18 cellular contexts compared by ENCODE assay signal in the genomic region with DNA sequence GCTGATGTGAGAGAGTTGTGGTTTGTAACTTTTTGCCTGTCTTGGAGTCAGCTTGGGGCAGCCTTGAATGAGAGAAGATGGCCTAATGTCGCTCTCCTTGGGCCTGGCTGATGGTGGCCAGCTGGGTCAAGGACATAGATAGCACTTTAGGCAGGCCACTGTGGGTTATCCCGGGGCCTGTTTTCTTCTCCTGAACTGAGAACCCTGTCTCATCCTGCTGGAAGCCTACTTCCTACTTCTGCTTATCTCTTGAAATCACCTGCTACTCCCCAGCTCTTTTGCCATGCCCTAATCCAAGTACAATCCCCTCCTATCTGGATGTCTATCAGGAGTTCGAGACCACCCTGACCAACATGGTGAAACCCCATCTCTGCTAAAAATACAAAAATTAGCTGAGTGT. TPM values are rescaled to one million over a fixed set of nuclear protein-coding genes. Genes with fewer than 3 reads are reported as not detected.
DNase-seq lines count a peak whose midpoint lies in the region; ATAC-seq, FAIRE-seq and TF ChIP-seq lines count a peak whose summit lies in the region.
"Had no signal": no experiment of that assay in that cellular context is flagged by ENCODE, and none has a peak within 500 bp of the region (broad histone marks: within the 10 kb centered on the region; RNA-seq: fewer than 3 reads in every experiment).

No MANE protein-coding gene starts in this region.

- FAIRE-seq in GM12878 (lab: Jason Lieb, UNC): no peak
- FAIRE-seq: A549, H54 had no signal

- no peaks in the 10 kb centered on the region for H3K9me3 Mint-ChIP-seq in activated CD8-positive, alpha-beta memory T cell treated with anti-CD3 and anti-CD28 coated beads, Interleukin-2, amount 10 ng/mL, durations not matched to agents 7 days and 5 days (ENCODE audit: low read depth)

- H3K4me2 ChIP-seq in BLaER1 treated with 17β-estradiol and CSF1 and Interleukin-3, amounts not matched to agents 10 nM and 100 nM: peak overlapping the region in 9 of 11 experiments; percentile 52 to 74 (median 68); a peak in 11 of 22 replicates
- no peak overlapping the region for H3K4me2 ChIP-seq in GM12878 (ENCODE audit: control insufficient read depth, insufficient read depth)
- H3K4me2 ChIP-seq: A549 had no signal

- TF ChIP-seq CTCF in GM12878 (IDR thresholded peaks at IDR 0.05 in 2 of 3, conservative IDR thresholded peaks at IDR 0.05 in 1 of 3; ENCODE audit: control insufficient read depth in 2 of 3, extremely low read depth in 1 of 3, insufficient read depth in 1 of 3, low read depth in 3 of 3, low read length in 3 of 3) (no peak), upper lobe of right lung (IDR thresholded peaks at IDR 0.05) (no peak)

- CTCF ChIA-PET in activated CD8-positive, alpha-beta memory T cell treated with anti-CD3 and anti-CD28 coated beads, Interleukin-2, amount 10 ng/mL, durations not matched to agents 7 days and 5 days (lab: Charles Lee): interaction anchor here (0.7 to 8.2 kb wide), 4 partner anchors 11 to 177 kb away, joined by 3 to 57 read pairs (median 36); partner anchors contain the start of gene SLC35E4
- CTCF ChIA-PET in GM12878 (lab: Yijun Ruan, JAX): interaction anchor here (0.6 to 8.5 kb wide), 5 partner anchors 12 to 110 kb away, joined by 3 to 57 read pairs (median 5); no protein-coding TSS in a partner anchor

- intact Hi-C loops in GM12878 (cut with micrococcal nuclease; ENCODE audit: unreplicated experiment): loop anchor here (2.0 kb wide), 1 partner anchor 37 kb away; no protein-coding TSS in a partner anchor
- intact Hi-C loops in upper lobe of right lung (cut with DNase I): no loop called here

- in situ Hi-C loops in GM12878 (cut with MboI): no loop called here

- RAD21 ChIA-PET in GM12878 (lab: Charles Lee; ENCODE audit: unreplicated experiment): interaction anchor here (1.7 to 2.1 kb wide), 2 partner anchors 10 to 109 kb away, joined by 12 to 19 read pairs; partner anchors contain the start of gene SLC35E4

- no peak for ATAC-seq in activated CD8-positive, alpha-beta memory T cell treated with anti-CD3 and anti-CD28 coated beads, Interleukin-2, amount 10 ng/mL, durations not matched to agents 7 days and 5 days
- peak; percentile 27 for ATAC-seq in GM12878
- no peak for ATAC-seq in upper lobe of right lung
- ATAC-seq: A549, Right ventricle myocardium inferior had no signal

- 98% methylated on average over 3 of the region's 3 CpGs for WGBS in GM12878 (ENCODE audit: insufficient coverage, insufficient replicate concordance, low lambda C conversion rate, missing lambda C conversion rate)

- no peak overlapping the region for H3K27ac ChIP-seq in BLaER1 treated with 17β-estradiol and CSF1 and Interleukin-3, amounts not matched to agents 10 nM and 100 nM
- no peak overlapping the region for H3K27ac ChIP-seq in GM12878 (ENCODE audit: control insufficient read depth, insufficient read depth)
- H3K27ac ChIP-seq in upper lobe of right lung: no peak overlapping the region
- H3K27ac ChIP-seq: A549, C4-2B, Peyer's patch had no signal

- no peaks in the 10 kb centered on the region for H4K20me1 ChIP-seq in BLaER1 treated with 17β-estradiol and CSF1 and Interleukin-3, amounts not matched to agents 10 nM and 100 nM
- no peaks in the 10 kb centered on the region for H4K20me1 ChIP-seq in GM12878 (ENCODE audit: control insufficient read depth, insufficient read depth)

- DNase-seq in activated CD8-positive, alpha-beta memory T cell treated with anti-CD3 and anti-CD28 coated beads, Interleukin-2, amount 10 ng/mL, durations not matched to agents 7 days and 5 days: no peak
- DNase-seq in activated CD8-positive, alpha-beta memory T cell treated with anti-CD3 and anti-CD28 coated beads, Interleukin-2, amount 50 U/mL, for 48 hours: no peak
- DNase-seq in OCI-M1 (lab: John Stamatoyannopoulos, UW) (peak; percentile 36), GM12878 (ENCODE audit: low read depth, low spot score) (no peak), LoVo (ENCODE audit: low spot score) (no peak), upper lobe of right lung (no peak), NK-92 (lab: John Stamatoyannopoulos, UW; ENCODE audit: unreplicated experiment) (no peak)
- DNase-seq: KG1, NCI-H1048, NCI-H146, NCI-H2081 treated with DMSO at 0.1 percent for 48 hours, NCI-H524, Peyer's patch had no signal

- SMC1A ChIA-PET in GM12878 (lab: Charles Lee; ENCODE audit: uncharacterized antibody, unreplicated experiment): interaction anchor here (0.9 to 3.9 kb wide), 8 partner anchors 8 to 431 kb away, joined by 3 to 27 read pairs (median 4); no protein-coding TSS in a partner anchor

- H3K27me3 Mint-ChIP-seq in activated CD8-positive, alpha-beta memory T cell treated with anti-CD3 and anti-CD28 coated beads, Interleukin-2, amount 10 ng/mL, durations not matched to agents 7 days and 5 days: no peaks in the 10 kb centered on the region

- H3K27ac Mint-ChIP-seq in activated CD8-positive, alpha-beta memory T cell treated with anti-CD3 and anti-CD28 coated beads, Interleukin-2, amount 10 ng/mL, durations not matched to agents 7 days and 5 days: peak overlapping the region; percentile 98

- H3K27me3 ChIP-seq in BLaER1 treated with 17β-estradiol and CSF1 and Interleukin-3, amounts not matched to agents 10 nM and 100 nM: no peaks in the 10 kb centered on the region
- H3K27me3 ChIP-seq in GM12878 (replicated peaks in 1 of 2; ENCODE audit: control insufficient read depth in 2 of 2, insufficient read depth in 2 of 2, low read length in 1 of 2) (no peaks in the 10 kb centered on the region), upper lobe of right lung (no peaks in the 10 kb centered on the region)
- H3K27me3 ChIP-seq: Peyer's patch had no signal

- no peaks in the 10 kb centered on the region for H3K36me3 ChIP-seq in BLaER1 treated with 17β-estradiol and CSF1 and Interleukin-3, amounts not matched to agents 10 nM and 100 nM
- H3K36me3 ChIP-seq in GM12878 (ENCODE audit: control insufficient read depth in 2 of 2, insufficient read depth in 2 of 2, low read length in 1 of 2): no peaks in the 10 kb centered on the region
- no peaks in the 10 kb centered on the region for H3K36me3 ChIP-seq in upper lobe of right lung
- H3K36me3 ChIP-seq: Peyer's patch had no signal

- H3K4me1 ChIP-seq in BLaER1 treated with 17β-estradiol and CSF1 and Interleukin-3, amounts not matched to agents 10 nM and 100 nM: peaks cover 18 to 49% (median 24%) of the 10 kb centered on the region in 10 experiments
- peaks cover 52% of the 10 kb centered on the region for H3K4me1 ChIP-seq in GM12878 (ENCODE audit: control insufficient read depth, insufficient read depth, low read length)
- no peaks in the 10 kb centered on the region for H3K4me1 ChIP-seq in upper lobe of right lung
- H3K4me1 ChIP-seq: A549, Peyer's patch had no signal

- H3K36me3 Mint-ChIP-seq in activated CD8-positive, alpha-beta memory T cell treated with anti-CD3 and anti-CD28 coated beads, Interleukin-2, amount 10 ng/mL, durations not matched to agents 7 days and 5 days: peaks cover 7% of the 10 kb centered on the region

- H3K4me3 Mint-ChIP-seq in activated CD8-positive, alpha-beta memory T cell treated with anti-CD3 and anti-CD28 coated beads, Interleukin-2, amount 10 ng/mL, durations not matched to agents 7 days and 5 days: no peak overlapping the region

- H3K9ac ChIP-seq in BLaER1 treated with 17β-estradiol and CSF1 and Interleukin-3, amounts not matched to agents 10 nM and 100 nM: no peak overlapping the region
- no peak overlapping the region for H3K9ac ChIP-seq in GM12878 (ENCODE audit: control insufficient read depth, insufficient read depth, low read length)

- H3K9me3 ChIP-seq in BLaER1 treated with 17β-estradiol and CSF1 and Interleukin-3, amounts not matched to agents 10 nM and 100 nM (replicated peaks in 1 of 11): no peaks in the 10 kb centered on the region
- H3K9me3 ChIP-seq in GM12878 (replicated peaks; ENCODE audit: control insufficient read depth, insufficient read depth, low read length): no peaks in the 10 kb centered on the region; the same call in 2 of the 3 replicates
- no peaks in the 10 kb centered on the region for H3K9me3 ChIP-seq in upper lobe of right lung
- H3K9me3 ChIP-seq: A549, Peyer's patch had no signal

- no peak overlapping the region for H2AFZ ChIP-seq in GM12878 (ENCODE audit: control insufficient read depth, low read depth, low read length)

- no peak for TF ChIP-seq RAD21 in GM12878 (IDR thresholded peaks at IDR 0.05; ENCODE audit: insufficient read depth, low read depth, low read length)

- H3K4me1 Mint-ChIP-seq in activated CD8-positive, alpha-beta memory T cell treated with anti-CD3 and anti-CD28 coated beads, Interleukin-2, amount 10 ng/mL, durations not matched to agents 7 days and 5 days: peaks cover 72% of the 10 kb centered on the region

- TF ChIP-seq POLR2A in GM12878 (IDR thresholded peaks at IDR 0.05; ENCODE audit: low read depth, low read length): no peak

- H3K79me2 ChIP-seq in GM12878 (ENCODE audit: control insufficient read depth, insufficient read depth, low read length): no peaks in the 10 kb centered on the region

- no peak for TF ChIP-seq EP300 in GM12878 (IDR thresholded peaks at IDR 0.05; ENCODE audit: borderline replicate concordance in 1 of 2, control insufficient read depth in 1 of 2, low read depth in 2 of 2, low read length in 2 of 2)

- no TSS peak for BruUV-seq in GM12878 (replicated peaks; lab: Mats Ljungman, UMichigan)

- no peak overlapping the region for H3K4me3 ChIP-seq in BLaER1 treated with 17β-estradiol and CSF1 and Interleukin-3, amounts not matched to agents 10 nM and 100 nM
- H3K4me3 ChIP-seq in GM12878 (no peak overlapping the region), upper lobe of right lung (no peak overlapping the region)
- H3K4me3 ChIP-seq: A549, Peyer's patch had no signal

- POLR2A ChIA-PET in GM12878 (lab: Charles Lee): interaction anchor here (1.2 to 1.5 kb wide), 2 partner anchors 96 to 110 kb away, joined by 3 read pairs; no protein-coding TSS in a partner anchor

RNA-seq across cellular contexts. Expression of gene OSBP2, which starts 49.5 kb away (rescaled TPM):
- total RNA-seq in activated CD8-positive, alpha-beta memory T cell treated with anti-CD3 and anti-CD28 coated beads, Interleukin-2, amount 10 ng/mL, durations not matched to agents 7 days and 5 days: 1 to 10 TPM; 1.7 to 4.3 TPM
- total RNA-seq in GM12878 (2013; cell fraction: nucleolus; rRNA removed): 3.7 and 5.0 TPM in 2 replicates
- total RNA-seq in GM12878 (2014; rRNA removed) (5.0 and 5.8 TPM in 2 replicates), GM12878 (2014; rRNA removed; fragmentation: Illumina TruSeq; extraction: Trizol) (3.4 and 3.5 TPM in 2 replicates), GM12878 (2021) (7.3 and 7.7 TPM in 2 replicates), upper lobe of right lung (6.0 TPM)
- polyA plus RNA-seq in GM12878 (2011; ENCODE audit: low read depth): 0.49 TPM
- polyA plus RNA-seq in GM12878 (2011; rRNA removed) (0.39 and 0.77 TPM in 2 replicates), GM12878 (2014; fragmentation: Illumina TruSeq; extraction: Trizol) (2.8 and 4.5 TPM in 2 replicates), GM12878 (2014; fragmentation: Nextera tagmentation; extraction: Ambion mirVana) (under 1 TPM; 0.11 to 0.26 TPM), GM12878 (2014; rRNA removed) (5.0 and 5.7 TPM in 2 replicates), GM12878 (2016; fragmentation: Nextera tagmentation; extraction: Ambion mirVana) (1 to 10 TPM; 3.5 to 3.7 TPM)
- polyA plus RNA-seq in GM12878 (2011; cell fraction: cytosol; rRNA removed): 0.46 and 0.74 TPM in 2 replicates
- polyA plus RNA-seq in GM12878 (2011; cell fraction: nucleus; rRNA removed): 1.1 and 1.2 TPM in 2 replicates
- polyA plus RNA-seq in GM12878 (2012): 0.91 and 1.3 TPM in 2 replicates
- polyA minus RNA-seq in GM12878 (2011; rRNA and poly(A)+ RNA removed): 0.77 and 1.2 TPM in 2 replicates
- 2.0 and 2.1 TPM in 2 replicates for polyA minus RNA-seq in GM12878 (2011; cell fraction: cytosol; rRNA and poly(A)+ RNA removed)
- polyA minus RNA-seq in GM12878 (2011; cell fraction: nucleus; rRNA and poly(A)+ RNA removed): 0.85 and 1.7 TPM in 2 replicates
